ENCODE assay signal across 30 cellular contexts in the genomic region with DNA sequence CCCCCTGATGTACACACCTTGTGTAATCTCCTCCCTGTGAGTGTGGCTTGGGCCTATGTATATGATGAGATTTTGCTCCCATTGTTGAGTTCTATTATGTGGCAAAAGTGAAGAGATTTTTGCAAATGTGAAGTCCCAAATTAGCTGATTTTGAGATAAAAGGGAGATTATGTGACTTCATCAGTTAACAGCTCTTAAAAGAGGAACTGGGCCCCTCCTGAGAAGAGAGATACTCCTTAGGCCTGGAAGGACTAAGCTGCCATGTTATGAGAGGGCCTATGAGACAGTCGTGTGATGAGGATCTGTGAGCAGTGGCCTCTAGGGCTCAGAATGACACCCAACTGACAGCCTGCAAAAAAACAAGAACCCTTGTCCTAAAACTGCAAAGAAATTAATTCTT.
"Had no signal": no experiment of that assay in that cellular context is flagged by ENCODE, and none has a peak within 500 bp of the region (broad histone marks: within the 10 kb centered on the region; RNA-seq: fewer than 3 reads in every experiment).

No MANE protein-coding gene starts in this region.

- H3K27ac ChIP-seq: adrenal gland, body of pancreas, cardiac muscle cell, colonic mucosa, epithelial cell of prostate, esophagus squamous epithelium, gastroesophageal sphincter, heart right ventricle, hepatocyte had no signal

- H2AFZ ChIP-seq: hepatocyte had no signal

- H3K27me3 ChIP-seq: adrenal gland, body of pancreas, cardiac muscle cell, colonic mucosa, heart right ventricle, hepatocyte had no signal

- FAIRE-seq: endometrium, endothelial cell of umbilical vein had no signal

- DNase-seq: activated CD4-positive, alpha-beta memory T cell treated with anti-CD3 and anti-CD28 coated beads for 36 hours; activated CD4-positive, alpha-beta T cell treated with anti-CD3 and anti-CD28 coated beads for 36 hours; activated CD4-positive, alpha-beta T cell treated with anti-CD3 and anti-CD28 coated beads, Interleukin-2, amount 10 ng/mL, durations not matched to agents 24 days and 14 days; activated CD4-positive, CD25-positive, alpha-beta regulatory T cell; activated CD4-positive, CD25-positive, alpha-beta regulatory T cell treated with anti-CD3 and anti-CD28 coated beads, Interleukin-2, amount 50 U/mL, for 72 hours; activated CD8-positive, alpha-beta memory T cell treated with anti-CD3 and anti-CD28 coated beads, Interleukin-2, amount 10 ng/mL, durations not matched to agents 7 days and 5 days; activated CD8-positive, alpha-beta memory T cell treated with anti-CD3 and anti-CD28 coated beads, Interleukin-2, amount 50 U/mL, for 4 hours; activated CD8-positive, alpha-beta T cell treated with anti-CD3 and anti-CD28 coated beads, Interleukin-2, amount 10 ng/mL, durations not matched to agents 7 days and 5 days; activated effector memory CD4-positive, alpha-beta T cell treated with anti-CD3 and anti-CD28 coated beads, Interleukin-2, amount 50 U/mL, for 16 hours; activated naive CD4-positive, alpha-beta T cell treated with anti-CD3 and anti-CD28 coated beads for 36 hours; activated naive CD8-positive, alpha-beta T cell treated with anti-CD3 and anti-CD28 coated beads for 36 hours; activated naive CD8-positive, alpha-beta T cell treated with anti-CD3 and anti-CD28 coated beads, Interleukin-2, amount 50 U/mL, for 24 hours; activated T-cell treated with anti-CD3 and anti-CD28 coated beads, Interleukin-2, amount 50 U/mL, for 1 hour; activated T-cell treated with anti-CD3 and anti-CD28 coated beads, Interleukin-2, amount 50 U/mL, for 48 hours; adrenal gland; amygdala; aorta; body of pancreas; central memory CD4-positive, alpha-beta T cell; cerebellar nuclear complex; colonic mucosa; effector CD8-positive, alpha-beta T cell; esophagus squamous epithelium; heart right ventricle had no signal

- H3K36me3 ChIP-seq: adrenal gland, cardiac muscle cell, colonic mucosa, esophagus squamous epithelium, gastroesophageal sphincter, heart right ventricle had no signal

- ATAC-seq: activated CD4-positive, alpha-beta T cell treated with anti-CD3 and anti-CD28 coated beads for 36 hours; activated CD8-positive, alpha-beta memory T cell treated with anti-CD3 and anti-CD28 coated beads, Interleukin-2, amount 10 ng/mL, durations not matched to agents 7 days and 5 days; activated CD8-positive, alpha-beta T cell treated with anti-CD3 and anti-CD28 coated beads, Interleukin-2, amount 10 ng/mL, durations not matched to agents 7 days and 5 days; activated naive CD8-positive, alpha-beta T cell treated with anti-CD3 and anti-CD28 coated beads, Interleukin-2, amount 50 U/mL, for 24 hours; body of pancreas; gastroesophageal sphincter; heart right ventricle had no signal

- H3K9me3 ChIP-seq: adrenal gland, body of pancreas, colonic mucosa, esophagus squamous epithelium, gastroesophageal sphincter, heart right ventricle had no signal

- H3K4me1 ChIP-seq: adrenal gland, body of pancreas, colonic mucosa, esophagus squamous epithelium, gastroesophageal sphincter had no signal

- H3K79me2 ChIP-seq: hepatocyte had no signal

- H3K4me3 ChIP-seq: adrenal gland, body of pancreas, cardiac muscle cell, colonic mucosa, esophagus squamous epithelium, gastroesophageal sphincter, heart right ventricle, hepatocyte had no signal

- H3K4me2 ChIP-seq: hepatocyte had no signal
